In the genomic region with DNA sequence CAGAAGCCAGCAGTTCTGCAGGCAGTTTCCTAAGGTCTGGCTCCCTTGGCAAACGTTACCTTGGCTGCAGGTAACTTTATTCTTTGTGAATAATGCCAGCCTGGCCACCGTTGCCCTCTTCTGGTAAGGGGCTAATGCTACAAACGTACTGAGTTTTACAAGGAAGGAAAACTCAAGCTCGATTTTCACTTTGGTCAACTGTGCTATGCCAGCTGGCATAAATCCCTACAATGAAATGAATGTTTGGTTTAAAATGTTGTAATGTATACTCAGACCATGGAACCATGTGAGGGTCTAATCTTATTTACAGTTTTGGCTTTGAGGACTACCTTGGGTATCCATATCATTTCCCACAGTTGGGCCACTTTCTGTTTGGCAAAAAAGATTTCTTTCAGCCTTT, we compare ENCODE assay signal across 8 cellular contexts.
DNase-seq lines count a peak whose midpoint lies in the region; ATAC-seq and TF ChIP-seq lines count a peak whose summit lies in the region.

No MANE protein-coding gene starts in this region.

- peak; percentile 51 for DNase-seq in DMS 273 (lab: John Stamatoyannopoulos, UW; ENCODE audit: unreplicated experiment)
- DNase-seq in DMS 273 treated with DMSO at 0.1 percent for 48 hours (lab: John Stamatoyannopoulos, UW): no peak
- peak; percentile 56 for DNase-seq in NCI-H1105 treated with DMSO at 0.1 percent for 48 hours (lab: John Stamatoyannopoulos, UW)
- DNase-seq in astrocyte of the spinal cord (ENCODE audit: low read depth, low spot score): peak; percentile 31
- peak; percentile 27 for DNase-seq in neural progenitor cell (ENCODE audit: low spot score)
- no peak for DNase-seq in HCEC 1CT

- H3K4me3 Mint-ChIP-seq in neural progenitor cell: no peak overlapping the region

- no peak overlapping the region for H3K4me2 ChIP-seq in neural progenitor cell

- peaks cover 1% of the 10 kb centered on the region for H3K9me3 Mint-ChIP-seq in neural progenitor cell

- no peaks in the 10 kb centered on the region for H3K27me3 ChIP-seq in neural progenitor cell

- H3K36me3 ChIP-seq in neural progenitor cell: no peaks in the 10 kb centered on the region

- H3K9ac ChIP-seq in neural progenitor cell: no peak overlapping the region

- H3K4me1 Mint-ChIP-seq in neural progenitor cell: peaks cover 21% of the 10 kb centered on the region

- in situ Hi-C loops in astrocyte of the spinal cord (cut with HindIII; ENCODE audit: low sequenced_read_pairs): no loop called here

- H3K27ac ChIP-seq in neural progenitor cell: no peak overlapping the region

- peaks cover 7% of the 10 kb centered on the region for H3K36me3 Mint-ChIP-seq in neural progenitor cell

- H3F3A ChIP-seq in neural progenitor cell (ENCODE audit: low read depth): peaks cover 27% of the 10 kb centered on the region

- peak; percentile 60 for TF ChIP-seq CTCF in astrocyte of the spinal cord (IDR thresholded peaks at IDR 0.05; ENCODE audit: low read depth, low read length)
- peak; percentile 53 for TF ChIP-seq CTCF in neural progenitor cell (IDR thresholded peaks at IDR 0.05)

- ATAC-seq in HG02938 (IDR thresholded peaks at IDR 0.05; ENCODE audit: unreplicated experiment) (no peak), GM21737 (IDR thresholded peaks at IDR 0.05; ENCODE audit: unreplicated experiment) (no peak)

- H3K4me3 ChIP-seq in astrocyte of the spinal cord (ENCODE audit: low read depth, low read length): no peak overlapping the region
- no peak overlapping the region for H3K4me3 ChIP-seq in neural progenitor cell

- H4K20me1 ChIP-seq in neural progenitor cell (ENCODE audit: low read depth): no peaks in the 10 kb centered on the region

- peaks cover 2% of the 10 kb centered on the region for H3K27me3 Mint-ChIP-seq in neural progenitor cell (ENCODE audit: insufficient read depth, low read depth)

- no peak overlapping the region for H3K27ac Mint-ChIP-seq in neural progenitor cell

- H3K4me1 ChIP-seq in neural progenitor cell: peaks cover 44% of the 10 kb centered on the region

- no peak overlapping the region for H2AFZ ChIP-seq in neural progenitor cell (replicated peaks)

- no peaks in the 10 kb centered on the region for H3K9me3 ChIP-seq in neural progenitor cell (ENCODE audit: low read depth)

- H3K79me2 ChIP-seq in neural progenitor cell (ENCODE audit: low read depth): peaks cover 8% of the 10 kb centered on the region

Comparison
In these comparisons a context has a peak if more than half of its experiments do, and no peak if none do; other contexts are left out.
1. DNase-seq: peak in DMS 273 (single experiment), NCI-H1105 treated with DMSO at 0.1 percent for 48 hours (single experiment), astrocyte of the spinal cord (single experiment) and neural progenitor cell (single experiment); none in DMS 273 treated with DMSO at 0.1 percent for 48 hours (single experiment) and HCEC 1CT (single experiment).